Comparison of ENCODE assay signal across 8 cellular contexts in the genomic region with DNA sequence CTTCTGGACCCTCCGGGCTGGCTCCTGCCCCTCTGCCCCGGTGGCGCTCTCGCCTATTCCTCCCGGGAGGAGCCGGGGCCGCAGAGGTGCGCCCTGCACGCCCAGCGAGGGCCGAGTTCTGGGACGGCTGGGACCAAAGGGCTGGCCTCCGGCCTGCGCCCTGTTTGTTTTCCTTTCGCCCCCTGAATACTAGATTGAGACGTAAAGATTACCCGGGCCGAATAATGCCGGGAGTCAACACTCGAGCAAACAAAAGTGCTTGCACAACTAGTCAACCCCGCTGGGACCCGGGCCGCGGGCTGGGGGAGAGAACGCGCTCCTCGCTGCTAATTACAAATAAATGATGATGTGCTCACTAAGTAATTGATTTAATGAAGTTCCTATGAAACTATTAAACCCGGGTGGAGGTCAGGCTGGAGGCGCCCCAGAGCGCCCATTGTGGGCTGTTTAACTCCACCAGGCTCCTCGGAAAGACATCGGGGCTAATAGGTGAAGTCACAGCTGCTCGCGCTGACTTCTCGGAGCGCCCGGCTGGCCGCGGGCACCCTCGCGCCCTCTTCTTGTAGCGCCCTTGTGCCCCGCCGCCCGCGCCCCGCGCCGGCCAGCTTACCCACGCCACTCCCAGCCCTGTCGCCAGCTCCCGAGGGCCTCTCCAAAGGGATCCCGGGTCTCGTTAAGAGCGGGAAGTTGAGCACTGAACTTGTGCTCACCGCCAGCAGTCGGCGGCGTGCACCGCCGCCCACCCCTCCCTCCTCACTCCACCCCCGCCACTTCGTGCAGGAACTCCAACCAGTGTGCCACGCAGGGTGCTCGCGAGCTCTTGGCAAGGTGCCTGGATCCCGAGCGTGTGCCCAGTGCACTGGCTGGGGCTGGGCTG. TPM values are rescaled to one million over a fixed set of nuclear protein-coding genes. Genes with fewer than 3 reads are reported as not detected.
DNase-seq lines count a peak whose midpoint lies in the region; ATAC-seq and TF ChIP-seq lines count a peak whose summit lies in the region.
"Had no signal": no experiment of that assay in that cellular context is flagged by ENCODE, and none has a peak within 500 bp of the region (broad histone marks: within the 10 kb centered on the region; RNA-seq: fewer than 3 reads in every experiment).

No MANE protein-coding gene starts in this region.

- WGBS in iPS DF 6.9 (ENCODE audit: insufficient coverage, insufficient read length), result no CpG with 5 or more reads among the region's 68 CpGs

- H3K9me3 ChIP-seq in iPS DF 6.9 (ENCODE audit: control insufficient read depth, insufficient read depth, low read length) (no peaks in the 10 kb centered on the region), gastrocnemius medialis (no peaks in the 10 kb centered on the region), uterus (no peaks in the 10 kb centered on the region)

- no peaks in the 10 kb centered on the region for H3K9me3 Mint-ChIP-seq in HFFc6
- H3K9me3 Mint-ChIP-seq in WTC11, result no peaks in the 10 kb centered on the region

- POLR2A ChIA-PET in WTC11 (lab: Charles Lee), result interaction anchor here (0.6 to 2.5 kb wide), 13 partner anchors 10 to 350 kb away, joined by 3 to 11 read pairs (median 5); partner anchors contain the start of genes CLYBL, ZIC2 and ZIC5

- ATAC-seq in WTC11 (0 out of 2 replicates have a peak, but pooled peaks have one; percentile 0), gastrocnemius medialis (no peak)
- ATAC-seq: GM12878 had no signal

- TF ChIP-seq POLR2A in gastrocnemius medialis (IDR thresholded peaks at IDR 0.05) (no peak), uterus (IDR thresholded peaks at IDR 0.05) (no peak)

- no peaks in the 10 kb centered on the region for H3K36me3 Mint-ChIP-seq in HFFc6 (ENCODE audit: low read depth)
- H3K36me3 Mint-ChIP-seq in WTC11, result no peaks in the 10 kb centered on the region

- peak overlapping the region; percentile 53; the same call in 1 of the 2 replicates for H3K4me3 ChIP-seq in iPS DF 6.9 (ENCODE audit: low read length)
- peak overlapping the region; percentile 4 to 47 (median 24) for H3K4me3 ChIP-seq in gastrocnemius medialis
- H3K4me3 ChIP-seq in uterus, result no peak overlapping the region
- H3K4me3 ChIP-seq: GM12878 had no signal

- H3K4me1 Mint-ChIP-seq in HFFc6 (ENCODE audit: low read depth), result peaks cover 11% of the 10 kb centered on the region; the same call in 1 of the 2 replicates
- H3K4me1 Mint-ChIP-seq in WTC11, result peaks cover 64% of the 10 kb centered on the region

- H3K27me3 ChIP-seq in iPS DF 6.9 (ENCODE audit: control insufficient read depth, insufficient read depth, low read length) (peaks cover 28% of the 10 kb centered on the region), gastrocnemius medialis (peaks cover 81 to 95% (median 95%) of the 10 kb centered on the region in 3 donors), uterus (peaks cover 10 to 59% of the 10 kb centered on the region in 2 donors)

- in situ Hi-C loops in gastrocnemius medialis (cut with MboI; ENCODE audit: low sequenced_read_pairs in 4 of 4), result no loop called here

- H3K36me3 ChIP-seq in iPS DF 6.9 (ENCODE audit: control insufficient read depth, insufficient read depth, low read length), result no peaks in the 10 kb centered on the region
- no peaks in the 10 kb centered on the region for H3K36me3 ChIP-seq in gastrocnemius medialis
- no peaks in the 10 kb centered on the region for H3K36me3 ChIP-seq in uterus

- DNase-seq in HFFc6, result no peak
- DNase-seq in WTC11 (ENCODE audit: low spot score), result peak; percentile 39
- no peak for DNase-seq in iPS DF 6.9 (ENCODE audit: low read depth, low spot score)
- no peak for DNase-seq in gastrocnemius medialis
- no peak for DNase-seq in NCI-H774 (lab: John Stamatoyannopoulos, UW)
- DNase-seq in T-helper 9 cell, result no peak
- no peak for DNase-seq in uterus

- intact Hi-C loops in gastrocnemius medialis (cut with DNase I; ENCODE audit: low total_unique reads), result loop anchor here (5.0 kb wide), 1 partner anchor 41 kb away; no protein-coding TSS in a partner anchor
- intact Hi-C loops in uterus (cut with DNase I; ENCODE audit: low total_unique reads), result no loop called here

- H3K27ac Mint-ChIP-seq in HFFc6, result no peak overlapping the region
- H3K27ac Mint-ChIP-seq in WTC11, result no peak overlapping the region

- H3K4me1 ChIP-seq in iPS DF 6.9 (ENCODE audit: control insufficient read depth, insufficient read depth, low read length) (peaks cover 5% of the 10 kb centered on the region), gastrocnemius medialis (peaks cover 24 to 27% of the 10 kb centered on the region in 2 donors), uterus (peaks cover 0 to 15% of the 10 kb centered on the region in 2 donors)

- H3K4me3 Mint-ChIP-seq in HFFc6 (peak overlapping the region; percentile 78; the same call in 1 of the 2 replicates), WTC11 (peak overlapping the region; percentile 87)

- H3K27ac ChIP-seq in iPS DF 6.9 (ENCODE audit: low read length) (no peak overlapping the region), gastrocnemius medialis (no peak overlapping the region), uterus (no peak overlapping the region)

- TF ChIP-seq CTCF in HFFc6 (IDR thresholded peaks at IDR 0.05) (no peak), WTC11 (IDR thresholded peaks at IDR 0.05) (no peak), gastrocnemius medialis (IDR thresholded peaks at IDR 0.05 in 4 of 5, conservative IDR thresholded peaks at IDR 0.05 in 1 of 5) (no peak), uterus (IDR thresholded peaks at IDR 0.05) (no peak)

- CTCF ChIA-PET in WTC11 (lab: Charles Lee), result interaction anchor here (0.5 to 6.7 kb wide), 23 partner anchors 7 to 517 kb away, joined by 3 to 48 read pairs (median 6); partner anchors contain the start of gene ZIC5

- H3K27me3 Mint-ChIP-seq in HFFc6 (ENCODE audit: insufficient read depth) (peaks cover 67% of the 10 kb centered on the region), WTC11 (ENCODE audit: low read depth) (peaks cover 77% of the 10 kb centered on the region)

TF ChIP-seq in WTC11, 78 proteins besides CTCF, POLR2A, EP300 and RAD21:
- peak; percentile 59; the same call in 1 of the 2 replicates for TF ChIP-seq CREM (CRISPR knock-in tag; IDR thresholded peaks at IDR 0.05)
- TF ChIP-seq, protein P1, sequence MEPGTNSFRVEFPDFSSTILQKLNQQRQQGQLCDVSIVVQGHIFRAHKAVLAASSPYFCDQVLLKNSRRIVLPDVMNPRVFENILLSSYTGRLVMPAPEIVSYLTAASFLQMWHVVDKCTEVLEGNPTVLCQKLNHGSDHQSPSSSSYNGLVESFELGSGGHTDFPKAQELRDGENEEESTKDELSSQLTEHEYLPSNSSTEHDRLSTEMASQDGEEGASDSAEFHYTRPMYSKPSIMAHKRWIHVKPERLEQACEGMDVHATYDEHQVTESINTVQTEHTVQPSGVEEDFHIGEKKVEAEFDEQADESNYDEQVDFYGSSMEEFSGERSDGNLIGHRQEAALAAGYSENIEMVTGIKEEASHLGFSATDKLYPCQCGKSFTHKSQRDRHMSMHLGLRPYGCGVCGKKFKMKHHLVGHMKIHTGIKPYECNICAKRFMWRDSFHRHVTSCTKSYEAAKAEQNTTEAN (CRISPR knock-in tag; IDR thresholded peaks at IDR 0.05), result peak; percentile 70
- no peak for TF ChIP-seq HMGXB4 (CRISPR knock-in tag; IDR thresholded peaks at IDR 0.05)
- peak; percentile 36; the same call in 1 of the 2 replicates for TF ChIP-seq ZNF423 (CRISPR knock-in tag; IDR thresholded peaks at IDR 0.05)
- no peak for TF ChIP-seq HMGA2 (CRISPR knock-in tag; IDR thresholded peaks at IDR 0.05)
- TF ChIP-seq GABPB1 (CRISPR knock-in tag; IDR thresholded peaks at IDR 0.05), result 0 out of 2 replicates have a peak, but pooled peaks have one; percentile 24
- 0 out of 2 replicates have a peak, but pooled peaks have one; percentile 1 for TF ChIP-seq MAX (CRISPR knock-in tag; IDR thresholded peaks at IDR 0.05)

RNA-seq across cellular contexts. Expression of gene ZIC5, which starts 14.9 kb away (rescaled TPM):
- total RNA-seq in HFFc6 (2021; fragmentation: NEBNext Ultra II Directional; extraction: Animal tissue kit (Norgen Biotek cat#: 25700)), result not detected
- total RNA-seq in WTC11 (2021), result 46.4 to 51.6 TPM (median 51.1 TPM) in 3 replicates
- total RNA-seq in gastrocnemius medialis, result not detected
- not detected for total RNA-seq in uterus
- total RNA-seq: GM12878 had no signal

RNA-seq across cellular contexts. Expression of gene ZIC2, which starts 24.9 kb away (rescaled TPM):
- 1 to 10 TPM in 3 of 6 experiments, under 1 TPM in 2, not detected in 1; 0.07 to 1.9 (median 1.2) TPM for total RNA-seq in HFFc6 (2021; fragmentation: NEBNext Ultra II Directional; extraction: Animal tissue kit (Norgen Biotek cat#: 25700))
- total RNA-seq in WTC11 (2021) (344 to 379 TPM (median 376 TPM) in 3 replicates), gastrocnemius medialis (not detected), uterus (not detected)
- total RNA-seq: GM12878 had no signal

Comparison
In these comparisons a context has a peak if more than half of its experiments do, and no peak if none do; other contexts are left out.
1. H3K4me3 ChIP-seq: peak in iPS DF 6.9 (single experiment) and gastrocnemius medialis (4 of 4); none in uterus (0 of 2).
2. RNA of gene ZIC5, which starts 14.9 kb away (total RNA-seq): 46.4 to 51.6 TPM in WTC11; not detected in HFFc6, not detected in gastrocnemius medialis and not detected in uterus; every median in the first group is over 10 times any median in the second.
3. RNA of gene ZIC2, which starts 24.9 kb away (total RNA-seq): 344 to 379 TPM in WTC11; 0.07 to 1.9 TPM in HFFc6, not detected in gastrocnemius medialis and not detected in uterus; every median in the first group is over 100 times any median in the second.